Comparison of ENCODE assay signal across 1 cellular context in the genomic region with DNA sequence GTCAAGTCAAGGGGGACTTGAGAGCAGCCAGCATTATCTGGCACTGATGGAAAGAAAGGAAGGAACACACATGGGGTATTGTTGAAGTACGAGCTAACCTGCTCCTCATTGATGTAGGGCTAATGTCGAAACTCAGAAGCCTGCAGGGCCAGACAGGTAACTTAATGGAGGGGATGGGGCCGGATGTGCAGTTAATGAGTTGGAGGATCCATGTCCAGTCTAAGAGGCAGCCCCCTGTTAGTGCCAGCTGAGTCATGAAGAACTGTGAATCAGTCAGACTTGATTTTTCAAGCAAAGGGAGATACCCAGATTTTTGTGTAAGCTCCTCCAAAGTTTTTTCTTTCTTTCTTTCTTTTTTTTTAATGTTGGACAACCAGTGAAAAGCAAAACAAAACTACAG.
TF ChIP-seq lines count a peak whose summit lies in the region.

No MANE protein-coding gene starts in this region.

TF ChIP-seq in HEK293T, 16 proteins besides CTCF, POLR2A, EP300 and RAD21:
- TF ChIP-seq ARNT (IDR thresholded peaks at IDR 0.05) (no peak), FOXK2 (IDR thresholded peaks at IDR 0.05) (no peak), BHLHE40 (IDR thresholded peaks at IDR 0.05; ENCODE audit: borderline replicate concordance) (no peak), CTBP1 (IDR thresholded peaks at IDR 0.05; ENCODE audit: borderline replicate concordance) (no peak), L3MBTL2 (conservative IDR thresholded peaks at IDR 0.05) (no peak), FOXA1 (IDR thresholded peaks at IDR 0.05) (no peak), SUZ12 (IDR thresholded peaks at IDR 0.05) (no peak), HDGF (IDR thresholded peaks at IDR 0.05; ENCODE audit: borderline replicate concordance) (no peak), ZNF384 (IDR thresholded peaks at IDR 0.05) (no peak), LEF1 (IDR thresholded peaks at IDR 0.05; ENCODE audit: borderline replicate concordance) (no peak), ELF4 (IDR thresholded peaks at IDR 0.05) (no peak)
- TF ChIP-seq, protein P1, sequence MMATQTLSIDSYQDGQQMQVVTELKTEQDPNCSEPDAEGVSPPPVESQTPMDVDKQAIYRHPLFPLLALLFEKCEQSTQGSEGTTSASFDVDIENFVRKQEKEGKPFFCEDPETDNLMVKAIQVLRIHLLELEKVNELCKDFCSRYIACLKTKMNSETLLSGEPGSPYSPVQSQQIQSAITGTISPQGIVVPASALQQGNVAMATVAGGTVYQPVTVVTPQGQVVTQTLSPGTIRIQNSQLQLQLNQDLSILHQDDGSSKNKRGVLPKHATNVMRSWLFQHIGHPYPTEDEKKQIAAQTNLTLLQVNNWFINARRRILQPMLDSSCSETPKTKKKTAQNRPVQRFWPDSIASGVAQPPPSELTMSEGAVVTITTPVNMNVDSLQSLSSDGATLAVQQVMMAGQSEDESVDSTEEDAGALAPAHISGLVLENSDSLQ (IDR thresholded peaks at IDR 0.05): no peak
